ENCODE assay signal across 1 cellular context in genomic region chr18:7946724-7947377, GRCh38.
TF ChIP-seq lines count a peak whose summit lies in the region.

No MANE protein-coding gene starts in this region.

TF ChIP-seq in GM12878, 131 proteins besides CTCF, POLR2A, EP300 and RAD21 (continued from another document):
- TF ChIP-seq ZBTB40 (IDR thresholded peaks at IDR 0.05; ENCODE audit: borderline replicate concordance) = peak; percentile 81
- TF ChIP-seq IKZF1 (conservative IDR thresholded peaks at IDR 0.05) = no peak
- TF ChIP-seq RELA (IDR thresholded peaks at IDR 0.05; ENCODE audit: borderline replicate concordance, partially characterized antibody) = no peak
TF ChIP-seq in GM12878: peak in this region for 3.
